Comparison of ENCODE assay signal across 18 cellular contexts in genomic region chr12:113157218-113157859, GRCh38. TPM values are rescaled to one million over a fixed set of nuclear protein-coding genes. Genes with fewer than 3 reads are reported as not detected.
DNase-seq lines count a peak whose midpoint lies in the region; ATAC-seq and TF ChIP-seq lines count a peak whose summit lies in the region.
"Had no signal": no experiment of that assay in that cellular context is flagged by ENCODE, and none has a peak within 500 bp of the region (broad histone marks: within the 10 kb centered on the region; RNA-seq: fewer than 3 reads in every experiment).

No MANE protein-coding gene starts in this region.

- peak overlapping the region; percentile 53 for H3K27ac Mint-ChIP-seq in activated naive CD4-positive, alpha-beta T cell treated with anti-CD3 and anti-CD28 coated beads for 36 hours
- peak overlapping the region; percentile 7 for H3K27ac Mint-ChIP-seq in activated naive CD8-positive, alpha-beta T cell treated with anti-CD3 and anti-CD28 coated beads, Interleukin-2, amount 50 U/mL, for 24 hours

- ATAC-seq in activated naive CD8-positive, alpha-beta T cell treated with anti-CD3 and anti-CD28 coated beads, Interleukin-2, amount 50 U/mL, for 24 hours = no peak
- ATAC-seq in HG03045 (IDR thresholded peaks at IDR 0.05; ENCODE audit: unreplicated experiment) (no peak), HG03457 (IDR thresholded peaks at IDR 0.05; ENCODE audit: unreplicated experiment) (no peak), HG03025 (IDR thresholded peaks at IDR 0.05; ENCODE audit: low FRiP score, unreplicated experiment) (no peak)

- in situ Hi-C loops in GM13977 (cut with MboI; ENCODE audit: low pct_unique_long_range_greater_than_20kb, low sequenced_read_pairs, unreplicated experiment) = no loop called here

- H4K20me1 ChIP-seq in BLaER1 treated with 17β-estradiol and CSF1 and Interleukin-3, amounts not matched to agents 10 nM and 100 nM = peaks cover 0 to 95% (median 79%) of the 10 kb centered on the region in 11 experiments; a peak in 20 of 22 replicates

- H3K27ac ChIP-seq in BLaER1 treated with 17β-estradiol and CSF1 and Interleukin-3, amounts not matched to agents 10 nM and 100 nM = no peak overlapping the region
- H3K27ac ChIP-seq: KMS-11, SJSA1 had no signal

- H3K9me3 Mint-ChIP-seq in activated naive CD4-positive, alpha-beta T cell treated with anti-CD3 and anti-CD28 coated beads for 36 hours = no peaks in the 10 kb centered on the region
- H3K9me3 Mint-ChIP-seq in activated naive CD8-positive, alpha-beta T cell treated with anti-CD3 and anti-CD28 coated beads, Interleukin-2, amount 50 U/mL, for 24 hours = no peaks in the 10 kb centered on the region

- H3K4me3 ChIP-seq in BLaER1 treated with 17β-estradiol and CSF1 and Interleukin-3, amounts not matched to agents 10 nM and 100 nM = no peak overlapping the region
- H3K4me3 ChIP-seq: SJSA1 had no signal

- peaks cover 14% of the 10 kb centered on the region for H3K4me1 Mint-ChIP-seq in activated naive CD4-positive, alpha-beta T cell treated with anti-CD3 and anti-CD28 coated beads for 36 hours (ENCODE audit: low read depth)
- H3K4me1 Mint-ChIP-seq in activated naive CD8-positive, alpha-beta T cell treated with anti-CD3 and anti-CD28 coated beads, Interleukin-2, amount 50 U/mL, for 24 hours = peaks cover 26% of the 10 kb centered on the region

- peaks cover 38 to 49% (median 43%) of the 10 kb centered on the region in 11 experiments for H3K36me3 ChIP-seq in BLaER1 treated with 17β-estradiol and CSF1 and Interleukin-3, amounts not matched to agents 10 nM and 100 nM

- H3K27me3 Mint-ChIP-seq in activated naive CD4-positive, alpha-beta T cell treated with anti-CD3 and anti-CD28 coated beads for 36 hours (ENCODE audit: low read depth) = peaks cover 6% of the 10 kb centered on the region
- H3K27me3 Mint-ChIP-seq in activated naive CD8-positive, alpha-beta T cell treated with anti-CD3 and anti-CD28 coated beads, Interleukin-2, amount 50 U/mL, for 24 hours = peaks cover 17% of the 10 kb centered on the region

- intact Hi-C loops in activated naive CD4-positive, alpha-beta T cell treated with anti-CD3 and anti-CD28 coated beads for 36 hours (cut with micrococcal nuclease) = no loop called here

- H3K9me3 ChIP-seq in BLaER1 treated with 17β-estradiol and CSF1 and Interleukin-3, amounts not matched to agents 10 nM and 100 nM (replicated peaks in 1 of 11) = no peaks in the 10 kb centered on the region
- H3K9me3 ChIP-seq: SJSA1 had no signal

- peak overlapping the region in 2 of 11 experiments; percentile 60 to 68; a peak in 2 of 22 replicates for H3K9ac ChIP-seq in BLaER1 treated with 17β-estradiol and CSF1 and Interleukin-3, amounts not matched to agents 10 nM and 100 nM
- H3K9ac ChIP-seq: KMS-11 had no signal

- peaks cover 52 to 61% (median 58%) of the 10 kb centered on the region in 11 experiments for H3K27me3 ChIP-seq in BLaER1 treated with 17β-estradiol and CSF1 and Interleukin-3, amounts not matched to agents 10 nM and 100 nM

- CTCF ChIA-PET in activated naive CD4-positive, alpha-beta T cell treated with anti-CD3 and anti-CD28 coated beads for 36 hours (lab: Charles Lee) = interaction anchor here (1.4 to 8.0 kb wide), 2 partner anchors 10 to 107 kb away, joined by 3 to 52 read pairs; no protein-coding TSS in a partner anchor

- peaks cover 17% of the 10 kb centered on the region for H3K36me3 Mint-ChIP-seq in activated naive CD4-positive, alpha-beta T cell treated with anti-CD3 and anti-CD28 coated beads for 36 hours (ENCODE audit: low read depth)
- H3K36me3 Mint-ChIP-seq in activated naive CD8-positive, alpha-beta T cell treated with anti-CD3 and anti-CD28 coated beads, Interleukin-2, amount 50 U/mL, for 24 hours (ENCODE audit: low read depth) = peaks cover 25% of the 10 kb centered on the region

- H3K4me1 ChIP-seq in BLaER1 treated with 17β-estradiol and CSF1 and Interleukin-3, amounts not matched to agents 10 nM and 100 nM = peaks cover 34 to 90% (median 83%) of the 10 kb centered on the region in 10 experiments

- TF ChIP-seq CTCF in GM13977 (IDR thresholded peaks at IDR 0.05; ENCODE audit: extremely low read depth, insufficient read depth, missing control alignments) = no peak

- DNase-seq in activated naive CD4-positive, alpha-beta T cell treated with anti-CD3 and anti-CD28 coated beads for 36 hours = no peak
- DNase-seq in activated naive CD4-positive, alpha-beta T cell treated with anti-CD3 and anti-CD28 coated beads, Interleukin-2, amount 50 U/mL, for 16 hours = no peak
- DNase-seq in GM13977 (ENCODE audit: low spot score) = peak; percentile 45
- no peak for DNase-seq in activated naive CD8-positive, alpha-beta T cell treated with anti-CD3 and anti-CD28 coated beads, Interleukin-2, amount 50 U/mL, for 24 hours
- DNase-seq: ACHN, DND-41, GOT3, MV-4-11, NCI-H1694 treated with DMSO at 0.1 percent for 48 hours, NCI-H226, NCI-H524 had no signal

- peak overlapping the region in 6 of 11 experiments; percentile 79 to 94 (median 87); a peak in 8 of 22 replicates for H3K4me2 ChIP-seq in BLaER1 treated with 17β-estradiol and CSF1 and Interleukin-3, amounts not matched to agents 10 nM and 100 nM
- H3K4me2 ChIP-seq: KMS-11 had no signal

- no peak overlapping the region for H3K4me3 Mint-ChIP-seq in activated naive CD4-positive, alpha-beta T cell treated with anti-CD3 and anti-CD28 coated beads for 36 hours
- no peak overlapping the region for H3K4me3 Mint-ChIP-seq in activated naive CD8-positive, alpha-beta T cell treated with anti-CD3 and anti-CD28 coated beads, Interleukin-2, amount 50 U/mL, for 24 hours

RNA-seq across cellular contexts. Expression of gene CFAP73, which starts 7.8 kb away (rescaled TPM):
- total RNA-seq in activated naive CD4-positive, alpha-beta T cell treated with anti-CD3 and anti-CD28 coated beads for 36 hours = 1 to 10 TPM in 1 of 2 experiments, under 1 TPM in 1; 0.57 to 1.3 TPM
- total RNA-seq: G401, SJSA1 had no signal

RNA-seq across cellular contexts. Expression of gene RASAL1, which starts 21.8 kb away (rescaled TPM):
- total RNA-seq in activated naive CD4-positive, alpha-beta T cell treated with anti-CD3 and anti-CD28 coated beads for 36 hours = 1 to 10 TPM; 2.6 to 3.2 TPM
- total RNA-seq: SJSA1 had no signal

RNA-seq across cellular contexts. Expression of gene DDX54, which starts 27.9 kb away (rescaled TPM):
- total RNA-seq in activated naive CD4-positive, alpha-beta T cell treated with anti-CD3 and anti-CD28 coated beads for 36 hours = 100 to 1,000 TPM; 114 to 116 TPM

RNA-seq across cellular contexts. Expression of gene RITA1, which starts 28.2 kb away (rescaled TPM):
- 10 to 100 TPM; 14.0 to 16.1 TPM for total RNA-seq in activated naive CD4-positive, alpha-beta T cell treated with anti-CD3 and anti-CD28 coated beads for 36 hours
